9 cellular contexts compared by ENCODE assay signal in the genomic region with DNA sequence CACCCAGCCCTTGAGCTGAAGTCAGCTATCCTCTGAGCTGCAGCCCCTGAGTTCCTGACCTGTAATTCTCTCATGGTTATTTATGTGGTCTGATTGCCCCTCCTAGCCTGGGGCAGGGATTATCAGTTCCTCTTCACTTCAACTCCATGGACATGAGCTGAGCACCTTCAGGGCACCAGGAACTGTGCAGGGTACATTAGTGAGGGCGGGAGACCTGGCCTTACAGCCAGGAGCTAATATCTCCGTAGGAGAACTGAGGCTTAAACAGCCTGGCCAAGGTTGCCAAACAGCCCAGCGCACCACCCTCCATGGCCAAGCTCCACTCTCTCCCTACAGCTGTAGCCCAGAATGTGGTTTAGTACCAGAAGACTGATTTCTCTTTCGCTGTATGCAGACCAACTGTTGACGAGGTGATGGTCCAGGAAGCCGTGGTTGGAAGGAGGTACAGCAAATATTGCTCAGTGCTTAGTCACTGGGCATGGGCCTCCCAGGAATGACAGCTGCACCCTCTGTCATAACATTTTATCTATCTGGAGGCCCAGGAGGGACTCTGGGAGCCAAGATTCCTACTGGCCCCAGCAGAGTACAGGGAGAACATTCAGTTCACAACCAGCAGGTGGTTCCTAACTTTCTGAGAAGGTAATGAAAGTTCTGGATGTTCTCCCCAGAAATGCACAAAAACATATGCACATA.
DNase-seq lines count a peak whose midpoint lies in the region; ATAC-seq, FAIRE-seq and TF ChIP-seq lines count a peak whose summit lies in the region.
"Had no signal": no experiment of that assay in that cellular context is flagged by ENCODE, and none has a peak within 500 bp of the region (broad histone marks: within the 10 kb centered on the region; RNA-seq: fewer than 3 reads in every experiment).

No MANE protein-coding gene starts in this region.

- no peaks in the 10 kb centered on the region for H3K79me2 ChIP-seq in keratinocyte (ENCODE audit: control insufficient read depth, insufficient read depth, low read length)

- ATAC-seq in GM21526 (IDR thresholded peaks at IDR 0.05; ENCODE audit: low FRiP score, unreplicated experiment), result no peak

- dilution Hi-C loops in keratinocyte (cut with MboI; ENCODE audit: extremely low pct_ligation_motif_present, low sequenced_read_pairs), result no loop called here

- no peak overlapping the region for H3K27ac ChIP-seq in keratinocyte (ENCODE audit: control insufficient read depth, insufficient read depth, low read length)
- H3K27ac ChIP-seq: spleen had no signal

- H3K4me1 ChIP-seq in keratinocyte (ENCODE audit: control insufficient read depth, extremely low read depth, insufficient read depth, low read length), result peaks cover 22% of the 10 kb centered on the region
- H3K4me1 ChIP-seq: spleen had no signal

- no peak overlapping the region for H2AFZ ChIP-seq in keratinocyte (ENCODE audit: control insufficient read depth, low read length)

- peak; percentile 62 for DNase-seq in AG09319 (ENCODE audit: extremely low read depth, low read depth)
- peak; percentile 53 for DNase-seq in HK-2 (ENCODE audit: unreplicated experiment)
- DNase-seq in keratinocyte (ENCODE audit: low read depth, low spot score), result peak; percentile 72
- DNase-seq in NK-92 (lab: John Stamatoyannopoulos, UW; ENCODE audit: unreplicated experiment), result no peak
- DNase-seq in activated gamma-delta T cell (lab: John Stamatoyannopoulos, UW), result no peak
- DNase-seq in ureter (ENCODE audit: low spot score), result no peak
- DNase-seq: spleen had no signal

- H3K4me3 ChIP-seq in WI38 (ENCODE audit: low read depth, low read length) (no peak overlapping the region), keratinocyte (ENCODE audit: control insufficient read depth in 2 of 3, extremely low read depth in 1 of 3, insufficient read depth in 2 of 3, low read depth in 1 of 3, low read length in 3 of 3) (no peak overlapping the region)
- H3K4me3 ChIP-seq: spleen had no signal

- no peaks in the 10 kb centered on the region for H3K9me3 ChIP-seq in keratinocyte (ENCODE audit: control insufficient read depth, low read depth, low read length)
- H3K9me3 ChIP-seq: spleen had no signal

- H3K27me3 ChIP-seq in keratinocyte (ENCODE audit: control insufficient read depth, extremely low read depth, insufficient read depth, low read length), result no peaks in the 10 kb centered on the region

- peak overlapping the region; percentile 59 for H3K4me2 ChIP-seq in keratinocyte (ENCODE audit: control insufficient read depth, extremely low read depth, insufficient read depth, low read depth, low read length)

- TF ChIP-seq CTCF in AG09319 (IDR thresholded peaks at IDR 0.05; ENCODE audit: low read depth, low read length) (peak; percentile 8), WI38 (IDR thresholded peaks at IDR 0.05; ENCODE audit: low read depth, low read length) (peak; percentile 8; the same call in 1 of the 2 replicates), keratinocyte (optimal IDR thresholded peaks at IDR 0.05 in 1 of 3, IDR thresholded peaks at IDR 0.05 in 1 of 3, conservative IDR thresholded peaks at IDR 0.05 in 1 of 3; ENCODE audit: extremely low read depth in 1 of 3, insufficient read depth in 2 of 3, low read length in 3 of 3) (peak; percentile 26 to 47 (median 34))

- H3K9me1 ChIP-seq in keratinocyte (ENCODE audit: control insufficient read depth, extremely low read depth, insufficient read depth, low read length), result no peaks in the 10 kb centered on the region

- no peaks in the 10 kb centered on the region for H3K36me3 ChIP-seq in keratinocyte (ENCODE audit: control insufficient read depth in 2 of 2, extremely low read depth in 1 of 2, insufficient read depth in 2 of 2, low read length in 2 of 2)
- H3K36me3 ChIP-seq: spleen had no signal

- peak; percentile 93 for FAIRE-seq in keratinocyte (lab: Jason Lieb, UNC)

- no peaks in the 10 kb centered on the region for H4K20me1 ChIP-seq in keratinocyte (ENCODE audit: control insufficient read depth, extremely low read depth, insufficient read depth, low read length)

- no peak overlapping the region for H3K9ac ChIP-seq in keratinocyte (ENCODE audit: control insufficient read depth, extremely low read depth, insufficient read depth, low read length)

Comparison
In these comparisons a context has a peak if more than half of its experiments do, and no peak if none do; other contexts are left out.
1. DNase-seq: peak in AG09319 (single experiment), HK-2 (single experiment) and keratinocyte (single experiment); none in NK-92 (single experiment), activated gamma-delta T cell (single experiment) and ureter (single experiment).
2. Peak in every context shown above with its lines, with median percentiles within 50 percentile points of each other: CTCF ChIP-seq.